10 cellular contexts compared by ENCODE assay signal in genomic region chr6:141482773-141483172, GRCh38.
DNase-seq lines count a peak whose midpoint lies in the region; ATAC-seq and TF ChIP-seq lines count a peak whose summit lies in the region.
"Had no signal": no experiment of that assay in that cellular context is flagged by ENCODE, and none has a peak within 500 bp of the region (broad histone marks: within the 10 kb centered on the region; RNA-seq: fewer than 3 reads in every experiment).

No MANE protein-coding gene starts in this region.

- CTCF ChIA-PET in activated CD8-positive, alpha-beta memory T cell treated with anti-CD3 and anti-CD28 coated beads, Interleukin-2, amount 10 ng/mL, durations not matched to agents 7 days and 5 days (lab: Charles Lee) = interaction anchor here (0.5 to 1.6 kb wide), 6 partner anchors 9 to 897 kb away, joined by 3 to 4 read pairs (median 3); no protein-coding TSS in a partner anchor
- CTCF ChIA-PET in Panc1 (lab: Charles Lee) = interaction anchor here (0.7 kb wide), 1 partner anchor 1335 kb away, joined by 4 read pairs; no protein-coding TSS in a partner anchor

- H3K36me3 Mint-ChIP-seq in activated CD8-positive, alpha-beta memory T cell treated with anti-CD3 and anti-CD28 coated beads, Interleukin-2, amount 10 ng/mL, durations not matched to agents 7 days and 5 days = peaks cover 29% of the 10 kb centered on the region

- BruUV-seq in Panc1 (replicated peaks; lab: Mats Ljungman, UMichigan) = no TSS peak

- WGBS in esophagus squamous epithelium, 2 donors = 28 to 64% methylated on average over 5 of the region's 5 CpGs
- 36 to 54% (median 50%) methylated on average over 5 of the region's 5 CpGs for WGBS in stomach, 5 donors

- H3K4me1 ChIP-seq in Panc1 (ENCODE audit: control insufficient read depth, insufficient read depth, low read length) (peaks cover 11% of the 10 kb centered on the region; the same call in 1 of the 2 replicates), esophagus squamous epithelium (peaks cover 0 to 23% (median 7%) of the 10 kb centered on the region in 3 donors), stomach (peaks cover 0 to 5% (median 0%) of the 10 kb centered on the region in 4 donors)

- ATAC-seq in activated CD8-positive, alpha-beta memory T cell treated with anti-CD3 and anti-CD28 coated beads, Interleukin-2, amount 10 ng/mL, durations not matched to agents 7 days and 5 days = peak; percentile 40
- ATAC-seq in Panc1 = peak; percentile 51; the same call in 1 of the 2 replicates

- H3K36me3 ChIP-seq in Panc1 (ENCODE audit: control insufficient read depth, insufficient read depth, low read length) (no peaks in the 10 kb centered on the region), esophagus squamous epithelium (no peaks in the 10 kb centered on the region), stomach (no peaks in the 10 kb centered on the region)

- H3K27me3 ChIP-seq in Panc1 (ENCODE audit: control insufficient read depth, insufficient read depth, low read length) = no peaks in the 10 kb centered on the region
- no peaks in the 10 kb centered on the region for H3K27me3 ChIP-seq in esophagus squamous epithelium
- no peaks in the 10 kb centered on the region for H3K27me3 ChIP-seq in stomach

- DNase-seq in activated CD8-positive, alpha-beta memory T cell treated with anti-CD3 and anti-CD28 coated beads, Interleukin-2, amount 10 ng/mL, durations not matched to agents 7 days and 5 days = peak; percentile 47
- no peak for DNase-seq in activated CD8-positive, alpha-beta memory T cell treated with anti-CD3 and anti-CD28 coated beads, Interleukin-2, amount 50 U/mL, for 4 hours
- DNase-seq in Panc1 (ENCODE audit: low read depth, low spot score) = no peak
- no peak for DNase-seq in esophagus squamous epithelium (lab: John Stamatoyannopoulos, UW)
- no peak for DNase-seq in stomach
- no peak for DNase-seq in HPDE6-E6E7 (ENCODE audit: extremely low spot score)
- no peak for DNase-seq in stimulated activated CD4-positive, alpha-beta T cell treated with anti-CD3 and anti-CD28 coated beads, Interleukin-2, amount 100 ng/mL, for 48 hours
- no peak for DNase-seq in activated CD4-positive, alpha-beta T cell treated with anti-CD3 and anti-CD28 coated beads, Interleukin-2, amount 50 U/mL, for 48 hours
- DNase-seq: activated CD4-positive, alpha-beta T cell treated with anti-CD3 and anti-CD28 coated beads, Interleukin-2, amount 50 U/mL, for 4 hours; DMS79 had no signal

- peak overlapping the region; percentile 82 for H3K4me3 Mint-ChIP-seq in activated CD8-positive, alpha-beta memory T cell treated with anti-CD3 and anti-CD28 coated beads, Interleukin-2, amount 10 ng/mL, durations not matched to agents 7 days and 5 days

- no peaks in the 10 kb centered on the region for H3K27me3 Mint-ChIP-seq in activated CD8-positive, alpha-beta memory T cell treated with anti-CD3 and anti-CD28 coated beads, Interleukin-2, amount 10 ng/mL, durations not matched to agents 7 days and 5 days

- POLR2A ChIA-PET in Panc1 (lab: Charles Lee) = no interaction called here

- peak overlapping the region; percentile 98 for H3K27ac Mint-ChIP-seq in activated CD8-positive, alpha-beta memory T cell treated with anti-CD3 and anti-CD28 coated beads, Interleukin-2, amount 10 ng/mL, durations not matched to agents 7 days and 5 days

- TF ChIP-seq POLR2A in esophagus squamous epithelium (IDR thresholded peaks at IDR 0.05) = no peak
- TF ChIP-seq POLR2A in stomach (IDR thresholded peaks at IDR 0.05) = no peak

- no peaks in the 10 kb centered on the region for H3K9me3 Mint-ChIP-seq in activated CD8-positive, alpha-beta memory T cell treated with anti-CD3 and anti-CD28 coated beads, Interleukin-2, amount 10 ng/mL, durations not matched to agents 7 days and 5 days (ENCODE audit: low read depth)

- in situ Hi-C loops in Panc1 (cut with HindIII; ENCODE audit: low pct_unique_long_range_greater_than_20kb, low sequenced_read_pairs) = no loop called here

- TF ChIP-seq EP300 in stomach (IDR thresholded peaks at IDR 0.05) = no peak

- no peak for TF ChIP-seq CTCF in Panc1 (IDR thresholded peaks at IDR 0.05)
- no peak for TF ChIP-seq CTCF in esophagus squamous epithelium (IDR thresholded peaks at IDR 0.05)
- TF ChIP-seq CTCF in stomach (IDR thresholded peaks at IDR 0.05) = no peak

- H3K9me3 ChIP-seq in Panc1 (ENCODE audit: control insufficient read depth, insufficient read depth, low read depth, low read length) (peaks cover 10% of the 10 kb centered on the region; the same call in 1 of the 2 replicates), esophagus squamous epithelium (no peaks in the 10 kb centered on the region), stomach (no peaks in the 10 kb centered on the region)

- 0 out of 2 replicates have a peak overlapping the region, but pooled peaks have one; percentile 66 for H3K27ac ChIP-seq in Panc1 (ENCODE audit: low read length)
- H3K27ac ChIP-seq in esophagus squamous epithelium = peak overlapping the region in 3 of 4 donors; percentile 35 to 62 (median 60)
- H3K27ac ChIP-seq in stomach = peak overlapping the region in 4 of 5 donors; percentile 13 to 70 (median 32)

- H3K4me1 Mint-ChIP-seq in activated CD8-positive, alpha-beta memory T cell treated with anti-CD3 and anti-CD28 coated beads, Interleukin-2, amount 10 ng/mL, durations not matched to agents 7 days and 5 days = peaks cover 35% of the 10 kb centered on the region

- H3K4me3 ChIP-seq in Panc1 (ENCODE audit: low read depth in 2 of 2, low read length in 2 of 2) (peak overlapping the region; percentile 1 to 14; a peak in 3 of 4 replicates), esophagus squamous epithelium (peak overlapping the region in 2 of 4 donors; percentile 28 to 53), stomach (no peak overlapping the region)

- intact Hi-C loops in Panc1 (cut with micrococcal nuclease; ENCODE audit: unreplicated experiment) (no loop called here), esophagus squamous epithelium (cut with DNase I) (no loop called here), stomach (cut with DNase I; ENCODE audit: low total_unique reads) (no loop called here)

Comparison
In these comparisons a context has a peak if more than half of its experiments do, and no peak if none do; other contexts are left out.
1. H3K4me3 ChIP-seq: peak in Panc1 (2 of 2); none in stomach (0 of 4).
2. Peak in every context shown above with its lines, with median percentiles within 50 percentile points of each other: H3K27ac ChIP-seq.